21 cellular contexts compared by ENCODE assay signal in genomic region chr5:32779754-32780415, GRCh38.
DNase-seq lines count a peak whose midpoint lies in the region; ATAC-seq, FAIRE-seq and TF ChIP-seq lines count a peak whose summit lies in the region.
"Had no signal": no experiment of that assay in that cellular context is flagged by ENCODE, and none has a peak within 500 bp of the region (broad histone marks: within the 10 kb centered on the region; RNA-seq: fewer than 3 reads in every experiment).

No MANE protein-coding gene starts in this region.

- H3K4me3 ChIP-seq in HepG2 (replicated peaks in 1 of 3; ENCODE audit: insufficient read depth in 1 of 3, low read depth in 2 of 3, low read length in 3 of 3) (no peak overlapping the region), right lobe of liver (no peak overlapping the region), aorta (ENCODE audit: low read length in 2 of 2) (no peak overlapping the region)
- H3K4me3 ChIP-seq: BLaER1 treated with 17β-estradiol and CSF1 and Interleukin-3, amounts not matched to agents 10 nM and 100 nM; GM23338 had no signal

- H3K36me3 ChIP-seq in HepG2 (replicated peaks in 1 of 2; ENCODE audit: control insufficient read depth in 1 of 2, insufficient read depth in 2 of 2, low read length in 2 of 2) (no peaks in the 10 kb centered on the region), right lobe of liver (no peaks in the 10 kb centered on the region), aorta (ENCODE audit: control insufficient read depth in 1 of 2, insufficient read depth in 2 of 2, low read length in 1 of 2) (peaks cover 0 to 2% of the 10 kb centered on the region in 2 donors)
- H3K36me3 ChIP-seq: BLaER1 treated with 17β-estradiol and CSF1 and Interleukin-3, amounts not matched to agents 10 nM and 100 nM had no signal

- no TSS peak for BruUV-seq in HepG2 (replicated peaks; lab: Mats Ljungman, UMichigan)

- no peaks in the 10 kb centered on the region for H3K79me2 ChIP-seq in HepG2 (ENCODE audit: insufficient read depth, low read length)

- DNase-seq in HepG2 (ENCODE audit: low spot score) (no peak), right lobe of liver (no peak), dedifferentiated amniotic fluid mesenchymal stem cell (ENCODE audit: extremely low spot score) (peak; percentile 15), osteocyte (ENCODE audit: extremely low spot score, unreplicated experiment) (no peak), aorta (no peak)
- DNase-seq: 8988T; CD8-positive, alpha-beta memory T cell; DMS79; NCI-H1436 treated with DMSO at 0.1 percent for 48 hours; NCI-H2029 treated with DMSO at 0.1 percent for 48 hours; NCI-H2171 treated with DMSO at 0.1 percent for 48 hours; NCI-H446 treated with DMSO at 0.1 percent for 48 hours; NCI-H748 treated with DMSO at 0.1 percent for 48 hours; PC-3 had no signal

- intact Hi-C loops in HepG2 (cut with micrococcal nuclease; ENCODE audit: unreplicated experiment) (no loop called here), right lobe of liver (cut with DNase I) (no loop called here), aorta (cut with DNase I) (loop anchor here in 1 of 2 donors (5.0 kb wide), 1 partner anchor 68 kb away; the partner anchor contains the start of gene NPR3)

- ATAC-seq in HepG2 (no peak), right lobe of liver (no peak), aorta (ENCODE audit: low FRiP score) (no peak), GM21390 (IDR thresholded peaks at IDR 0.05; ENCODE audit: unreplicated experiment) (no peak), GM21367 (IDR thresholded peaks at IDR 0.05; ENCODE audit: unreplicated experiment) (no peak), GM18502 (IDR thresholded peaks at IDR 0.05; ENCODE audit: poor library complexity, unreplicated experiment) (no peak)
- ATAC-seq: GM23338, PC-3 had no signal

- H3K9me3 ChIP-seq in HepG2 (ENCODE audit: low read length): no peaks in the 10 kb centered on the region
- H3K9me3 ChIP-seq in right lobe of liver: no peaks in the 10 kb centered on the region
- H3K9me3 ChIP-seq in aorta (ENCODE audit: control insufficient read depth, low read length): no peaks in the 10 kb centered on the region

- TF ChIP-seq RAD21 in HepG2 (CRISPR knock-in tag; IDR thresholded peaks at IDR 0.05): no peak

- no peaks in the 10 kb centered on the region for H4K20me1 ChIP-seq in HepG2 (ENCODE audit: insufficient read depth, low read length)
- H4K20me1 ChIP-seq: BLaER1 treated with 17β-estradiol and CSF1 and Interleukin-3, amounts not matched to agents 10 nM and 100 nM had no signal

- TF ChIP-seq EP300 in HepG2 (IDR thresholded peaks at IDR 0.05; ENCODE audit: low read depth in 2 of 2, low read length in 2 of 2) (no peak), HepG2 (CRISPR knock-in tag; IDR thresholded peaks at IDR 0.05; ENCODE audit: borderline replicate concordance) (no peak)

- peak overlapping the region; percentile 93 for H3K27ac Mint-ChIP-seq in osteocyte (ENCODE audit: unreplicated experiment)
- H3K27ac Mint-ChIP-seq: CD8-positive, alpha-beta memory T cell; GM23338 had no signal

- H3K36me3 Mint-ChIP-seq in osteocyte (ENCODE audit: unreplicated experiment): peaks cover 37% of the 10 kb centered on the region
- H3K36me3 Mint-ChIP-seq: CD8-positive, alpha-beta memory T cell had no signal

- no peak overlapping the region for H3K27ac ChIP-seq in HepG2 (ENCODE audit: extremely low read length, insufficient read depth, low read length)
- H3K27ac ChIP-seq in right lobe of liver: no peak overlapping the region
- peak overlapping the region; percentile 33 to 92 for H3K27ac ChIP-seq in aorta (ENCODE audit: low read depth in 1 of 2, low read length in 2 of 2)
- H3K27ac ChIP-seq: BLaER1 treated with 17β-estradiol and CSF1 and Interleukin-3, amounts not matched to agents 10 nM and 100 nM; KMS-11 had no signal

- POLR2A ChIA-PET in HepG2 (lab: Yijun Ruan, JAX): no interaction called here

- CTCF ChIA-PET in HepG2 (lab: Yijun Ruan, JAX; ENCODE audit: low intra/inter-chr PET ratio, low total read pairs): no interaction called here

- H3K9me3 Mint-ChIP-seq in osteocyte (ENCODE audit: unreplicated experiment): no peaks in the 10 kb centered on the region
- H3K9me3 Mint-ChIP-seq: GM23338 had no signal

- H3K4me1 ChIP-seq in HepG2 (ENCODE audit: insufficient read depth, low read length) (peaks cover 26% of the 10 kb centered on the region), right lobe of liver (no peaks in the 10 kb centered on the region), aorta (ENCODE audit: control insufficient read depth in 1 of 2, insufficient read depth in 2 of 2, low read length in 2 of 2) (peaks cover 3 to 8% of the 10 kb centered on the region in 2 donors)

- TF ChIP-seq CTCF in HepG2 (CRISPR knock-in tag; IDR thresholded peaks at IDR 0.05): no peak
- no peak for TF ChIP-seq CTCF in right lobe of liver (IDR thresholded peaks at IDR 0.05)
- TF ChIP-seq CTCF in osteocyte (IDR thresholded peaks at IDR 0.05): no peak

- H3K4me2 ChIP-seq in HepG2 (ENCODE audit: low read depth, low read length): no peak overlapping the region
- H3K4me2 ChIP-seq: BLaER1 treated with 17β-estradiol and CSF1 and Interleukin-3, amounts not matched to agents 10 nM and 100 nM; GM23338; KMS-11 had no signal

- H3K27me3 Mint-ChIP-seq in osteocyte (ENCODE audit: unreplicated experiment): no peaks in the 10 kb centered on the region
- H3K27me3 Mint-ChIP-seq: CD8-positive, alpha-beta memory T cell had no signal

- no peak overlapping the region for H3K9ac ChIP-seq in HepG2 (ENCODE audit: insufficient read depth, low read depth, low read length)
- H3K9ac ChIP-seq: BLaER1 treated with 17β-estradiol and CSF1 and Interleukin-3, amounts not matched to agents 10 nM and 100 nM; KMS-11 had no signal

- FAIRE-seq in HepG2 (lab: Jason Lieb, UNC): no peak
- FAIRE-seq: D721Med had no signal

- no peaks in the 10 kb centered on the region; a peak in 1 of 5 replicates for H3K27me3 ChIP-seq in HepG2 (ENCODE audit: control insufficient read depth in 1 of 2, insufficient read depth in 2 of 2, low read length in 2 of 2)
- no peaks in the 10 kb centered on the region for H3K27me3 ChIP-seq in right lobe of liver
- no peaks in the 10 kb centered on the region for H3K27me3 ChIP-seq in aorta (ENCODE audit: control insufficient read depth in 1 of 2, insufficient read depth in 2 of 2, low read length in 1 of 2)
- H3K27me3 ChIP-seq: BLaER1 treated with 17β-estradiol and CSF1 and Interleukin-3, amounts not matched to agents 10 nM and 100 nM had no signal

- in situ Hi-C loops in HepG2 (cut with HindIII; ENCODE audit: extremely low pct_ligation_motif_present, low pct_unique_long_range_greater_than_20kb): no loop called here

- TF ChIP-seq POLR2A in HepG2 (IDR thresholded peaks at IDR 0.05; ENCODE audit: insufficient read depth in 1 of 2, low read depth in 2 of 2, low read length in 2 of 2): no peak
- no peak for TF ChIP-seq POLR2A in right lobe of liver (IDR thresholded peaks at IDR 0.05)

- WGBS in HepG2 (ENCODE audit: low lambda C conversion rate): 65% methylated on average over 5 of the region's 5 CpGs
- 89% methylated on average over 5 of the region's 5 CpGs for WGBS in right lobe of liver (ENCODE audit: insufficient coverage, low coverage, low lambda C conversion rate, missing lambda C conversion rate)
- WGBS in aorta, 2 donors: 21 to 22% methylated on average over 5 of the region's 5 CpGs

- H2AFZ ChIP-seq in HepG2 (ENCODE audit: low read length): no peak overlapping the region
- H2AFZ ChIP-seq: GM23338 had no signal

- peaks cover 42% of the 10 kb centered on the region for H3K4me1 Mint-ChIP-seq in osteocyte (ENCODE audit: unreplicated experiment)
- H3K4me1 Mint-ChIP-seq: CD8-positive, alpha-beta memory T cell; GM23338 had no signal

- H3K4me3 Mint-ChIP-seq in osteocyte (ENCODE audit: unreplicated experiment): peak overlapping the region; percentile 6
- H3K4me3 Mint-ChIP-seq: CD8-positive, alpha-beta memory T cell; GM23338 had no signal

TF ChIP-seq in HepG2, 621 proteins besides CTCF, POLR2A, EP300 and RAD21:
- peak; percentile 87 for TF ChIP-seq ZNF629 (CRISPR knock-in tag; conservative IDR thresholded peaks at IDR 0.05)
- TF ChIP-seq THYN1 (CRISPR knock-in tag; IDR thresholded peaks at IDR 0.05; ENCODE audit: borderline replicate concordance, low read depth): no peak
TF ChIP-seq in HepG2: peak in this region for 1.

Comparison
In these comparisons a context has a peak if more than half of its experiments do, and no peak if none do; other contexts are left out.
1. H3K27ac ChIP-seq: peak in aorta (2 of 2); none in HepG2 (single experiment) and right lobe of liver (0 of 3).